10 cellular contexts compared by ENCODE assay signal in the genomic region with DNA sequence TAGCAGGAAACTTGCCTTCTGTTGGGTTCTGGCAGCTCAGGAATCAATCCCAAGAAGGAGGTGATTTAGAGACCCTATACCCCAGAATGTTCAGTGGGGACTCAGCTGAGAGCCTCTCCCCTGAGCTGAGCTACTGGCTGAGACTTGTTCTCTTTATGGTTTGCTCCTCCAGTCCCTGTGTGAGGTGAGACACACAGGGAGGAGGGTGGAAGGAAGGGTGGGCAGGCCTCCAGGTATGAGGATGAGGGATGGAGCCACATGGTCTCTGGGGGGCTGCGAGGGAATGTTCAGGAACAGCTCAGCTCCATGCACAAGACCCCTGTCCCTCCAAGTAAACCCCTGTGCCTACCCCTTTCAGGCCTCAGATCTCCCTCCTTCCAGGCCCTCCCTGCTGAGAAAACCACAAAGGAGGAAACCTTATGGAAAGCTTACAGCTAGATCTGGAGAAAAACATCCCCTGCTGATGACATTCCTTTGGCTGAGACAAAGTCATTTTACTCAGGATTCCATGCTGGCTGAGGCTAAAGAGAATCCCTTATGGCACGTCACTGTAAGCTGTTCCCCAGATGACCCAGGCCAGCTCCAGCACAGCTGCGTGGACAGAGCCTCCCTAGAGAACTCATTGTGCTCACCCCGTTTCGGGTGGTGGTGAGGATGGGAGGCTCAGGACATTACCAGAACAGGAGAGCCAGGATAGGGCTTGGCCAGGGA.
DNase-seq lines count a peak whose midpoint lies in the region; ATAC-seq, FAIRE-seq and TF ChIP-seq lines count a peak whose summit lies in the region.
"Had no signal": no experiment of that assay in that cellular context is flagged by ENCODE, and none has a peak within 500 bp of the region (broad histone marks: within the 10 kb centered on the region; RNA-seq: fewer than 3 reads in every experiment).

No MANE protein-coding gene starts in this region.

- ATAC-seq in HG03460 (IDR thresholded peaks at IDR 0.05; ENCODE audit: unreplicated experiment) = no peak

- H3K4me3 ChIP-seq in foreskin fibroblast (ENCODE audit: low read depth in 1 of 2, low read length in 2 of 2) = no peak overlapping the region

- H3K4me1 Mint-ChIP-seq in nephron progenitor cell = peaks cover 91% of the 10 kb centered on the region

- H3K9me3 Mint-ChIP-seq in nephron progenitor cell = no peaks in the 10 kb centered on the region
- H3K9me3 Mint-ChIP-seq: central memory CD8-positive, alpha-beta T cell; T-helper 1 cell treated with Interleukin-12 subunit alpha and Interleukin-12 subunit beta and Interleukin-4 antibody, amounts not matched to agents 30 μg/mL and 1 μg/mL, for 36 hours had no signal

- no peak overlapping the region for H3K27ac Mint-ChIP-seq in nephron progenitor cell
- H3K27ac Mint-ChIP-seq: T-helper 1 cell treated with Interleukin-12 subunit alpha and Interleukin-12 subunit beta and Interleukin-4 antibody, amounts not matched to agents 30 μg/mL and 1 μg/mL, for 36 hours had no signal

- peaks cover under 1% of the 10 kb centered on the region for H3K36me3 Mint-ChIP-seq in nephron progenitor cell (ENCODE audit: low read depth)

- TF ChIP-seq CTCF in foreskin fibroblast (IDR thresholded peaks at IDR 0.05; ENCODE audit: low read depth, low read length) = no peak
- TF ChIP-seq CTCF in nephron progenitor cell (IDR thresholded peaks at IDR 0.05) = no peak

- H3K4me3 Mint-ChIP-seq in nephron progenitor cell = peak overlapping the region; percentile 64
- H3K4me3 Mint-ChIP-seq: T-helper 1 cell treated with Interleukin-12 subunit alpha and Interleukin-12 subunit beta and Interleukin-4 antibody, amounts not matched to agents 30 μg/mL and 1 μg/mL, for 36 hours had no signal

- peaks cover 6% of the 10 kb centered on the region for H3K27me3 Mint-ChIP-seq in nephron progenitor cell (ENCODE audit: low read depth, poor library complexity)

- DNase-seq in RCC 7860 (ENCODE audit: low spot score) = peak; percentile 39
- peak; percentile 63 to 79 for DNase-seq in foreskin fibroblast
- DNase-seq in nephron progenitor cell = no peak
- DNase-seq in HUDEP-2 (lab: John Stamatoyannopoulos, UW; ENCODE audit: unreplicated experiment in 76 of 76) = no peak
- no peak for DNase-seq in HK-2 (ENCODE audit: unreplicated experiment)
- no peak for DNase-seq in central memory CD4-positive, alpha-beta T cell

- FAIRE-seq in A204.1 (lab: Jason Lieb, UNC) (peak; percentile 44), RCC 7860 (lab: Jason Lieb, UNC) (no peak)

Comparison
In these comparisons a context has a peak if more than half of its experiments do, and no peak if none do; other contexts are left out.
1. DNase-seq: peak in RCC 7860 (single experiment) and foreskin fibroblast (2 of 2); none in nephron progenitor cell (single experiment), HUDEP-2 (0 of 76), HK-2 (single experiment) and central memory CD4-positive, alpha-beta T cell (single experiment).